Comparison of ENCODE assay signal across 10 cellular contexts in the genomic region with DNA sequence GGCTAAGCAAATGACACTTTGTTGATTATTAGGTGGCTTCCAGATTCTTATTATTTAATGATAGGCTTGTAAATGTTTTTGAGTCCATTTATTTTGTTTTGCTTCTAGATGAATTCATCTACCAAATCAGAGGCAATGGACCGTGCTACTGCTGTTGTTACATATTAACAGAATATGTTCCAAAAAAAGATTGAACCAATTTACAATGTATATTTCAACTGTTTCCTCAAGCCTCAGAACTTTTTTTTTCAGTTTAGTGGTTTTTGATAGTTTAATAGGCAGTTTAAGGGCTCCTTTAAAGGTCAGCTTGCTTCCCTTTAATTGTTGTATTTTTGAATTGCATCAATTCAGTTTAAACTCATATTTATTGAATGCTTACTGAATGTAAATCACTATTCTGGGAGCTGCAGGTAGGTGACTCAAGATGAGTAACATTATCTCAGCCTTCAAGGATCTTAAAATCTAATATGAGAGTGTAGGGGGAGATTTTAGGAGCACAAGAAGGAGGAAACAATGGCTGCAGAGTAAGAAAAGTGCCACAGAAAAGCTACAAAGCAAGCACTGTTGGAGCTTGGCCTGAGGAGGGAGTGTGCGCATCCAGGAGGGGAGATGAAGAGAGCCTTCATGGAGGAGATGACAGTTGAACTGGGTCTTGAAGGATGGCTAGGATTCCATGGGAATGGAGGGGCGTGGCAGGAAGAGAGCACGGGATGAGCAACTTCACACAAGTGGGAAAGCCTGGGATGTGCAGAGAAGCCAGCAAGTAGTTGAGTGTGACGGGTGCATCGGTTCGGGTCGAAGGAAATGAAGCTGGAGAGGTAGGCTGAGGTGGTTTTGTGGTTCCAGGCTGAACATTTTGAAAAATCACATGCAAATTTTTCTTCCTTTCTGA. TPM values are rescaled to one million over a fixed set of nuclear protein-coding genes. Genes with fewer than 3 reads are reported as not detected.
DNase-seq lines count a peak whose midpoint lies in the region; ATAC-seq and TF ChIP-seq lines count a peak whose summit lies in the region.
"Had no signal": no experiment of that assay in that cellular context is flagged by ENCODE, and none has a peak within 500 bp of the region (broad histone marks: within the 10 kb centered on the region; RNA-seq: fewer than 3 reads in every experiment).

No MANE protein-coding gene starts in this region.

- POLR2A ChIA-PET in CD4-positive, alpha-beta T cell (lab: Charles Lee): interaction anchor here (0.9 to 2.4 kb wide), 5 partner anchors 11 to 98 kb away, joined by 3 to 15 read pairs (median 8); partner anchors contain the start of gene SNAPC5

- CTCF ChIA-PET in CD4-positive, alpha-beta T cell (lab: Charles Lee): interaction anchor here (0.9 to 5.8 kb wide), 4 partner anchors 10 to 97 kb away, joined by 3 to 34 read pairs (median 6); partner anchors contain the start of genes MAP2K1 and SNAPC5

- no peak for TF ChIP-seq CTCF in CD4-positive, alpha-beta T cell (IDR thresholded peaks at IDR 0.05)
- TF ChIP-seq CTCF in foreskin keratinocyte (conservative IDR thresholded peaks at IDR 0.05): peak; percentile 28

- H3K4me1 Mint-ChIP-seq in CD4-positive, alpha-beta T cell (ENCODE audit: low read depth): peaks cover 79% of the 10 kb centered on the region
- peaks cover 66% of the 10 kb centered on the region for H3K4me1 Mint-ChIP-seq in T-helper 2 cell treated with Interferon-gamma antibody and Interleukin-4, amounts not matched to agents 5 μg/mL and 100 μg/mL, for 36 hours (ENCODE audit: low read depth)

- intact Hi-C loops in CD4-positive, alpha-beta T cell (cut with DNase I, micrococcal nuclease): loop anchor here in 1 of 2 experiments (2.0 to 5.0 kb wide), 2 partner anchors 15 to 44 kb away; partner anchors contain the start of genes MAP2K1 and TIPIN

- H3K4me1 ChIP-seq in foreskin keratinocyte: peaks cover 25% of the 10 kb centered on the region
- H3K4me1 ChIP-seq: uterus had no signal

- H3K9me3 ChIP-seq in CD4-positive, alpha-beta T cell (ENCODE audit: control insufficient read depth, low read length): no peaks in the 10 kb centered on the region
- H3K9me3 ChIP-seq: uterus had no signal

- DNase-seq in CD4-positive, alpha-beta T cell: no peak
- DNase-seq in T-helper 2 cell treated with Interferon-gamma antibody and Interleukin-4, amounts not matched to agents 5 μg/mL and 100 μg/mL, for 36 hours (ENCODE audit: low spot score): no peak
- DNase-seq in foreskin keratinocyte: peak; percentile 41 to 67
- DNase-seq in NCI-H1417 (lab: John Stamatoyannopoulos, UW): no peak
- DNase-seq in middle frontal gyrus (ENCODE audit: extremely low spot score, low spot score): no peak
- no peak for DNase-seq in HuH-7 (ENCODE audit: low spot score)
- no peak for DNase-seq in NK-92 treated with Interleukin-12 subunit alpha and Interleukin-12 subunit beta, amount 100 ng/mL, for 24 hours (lab: John Stamatoyannopoulos, UW)
- DNase-seq: NCI-H526 treated with DMSO at 0.1 percent for 48 hours, uterus had no signal

- H3K27ac ChIP-seq in CD4-positive, alpha-beta T cell (ENCODE audit: low read depth, low read length): no peak overlapping the region
- H3K27ac ChIP-seq in foreskin keratinocyte: peak overlapping the region; percentile 13
- H3K27ac ChIP-seq: uterus had no signal

- H3K27ac Mint-ChIP-seq in CD4-positive, alpha-beta T cell: peak overlapping the region; percentile 79
- H3K27ac Mint-ChIP-seq in T-helper 2 cell treated with Interferon-gamma antibody and Interleukin-4, amounts not matched to agents 5 μg/mL and 100 μg/mL, for 36 hours: peak overlapping the region; percentile 82

- peak; percentile 71 for ATAC-seq in CD4-positive, alpha-beta T cell (ENCODE audit: poor library complexity)
- ATAC-seq in GM21447 (IDR thresholded peaks at IDR 0.05; ENCODE audit: unreplicated experiment) (peak; percentile 42), foreskin keratinocyte (peak; percentile 78)

- no peaks in the 10 kb centered on the region for H3K27me3 Mint-ChIP-seq in CD4-positive, alpha-beta T cell
- no peaks in the 10 kb centered on the region for H3K27me3 Mint-ChIP-seq in T-helper 2 cell treated with Interferon-gamma antibody and Interleukin-4, amounts not matched to agents 5 μg/mL and 100 μg/mL, for 36 hours (ENCODE audit: low read depth)

- no peaks in the 10 kb centered on the region for H3K9me3 Mint-ChIP-seq in CD4-positive, alpha-beta T cell
- no peaks in the 10 kb centered on the region for H3K9me3 Mint-ChIP-seq in T-helper 2 cell treated with Interferon-gamma antibody and Interleukin-4, amounts not matched to agents 5 μg/mL and 100 μg/mL, for 36 hours

- H3K27me3 ChIP-seq in CD4-positive, alpha-beta T cell (ENCODE audit: control insufficient read depth, insufficient read depth, low read length): no peaks in the 10 kb centered on the region
- H3K27me3 ChIP-seq in foreskin keratinocyte: no peaks in the 10 kb centered on the region
- H3K27me3 ChIP-seq: uterus had no signal

- peak overlapping the region; percentile 79 for H3K4me3 Mint-ChIP-seq in CD4-positive, alpha-beta T cell
- H3K4me3 Mint-ChIP-seq in T-helper 2 cell treated with Interferon-gamma antibody and Interleukin-4, amounts not matched to agents 5 μg/mL and 100 μg/mL, for 36 hours: peak overlapping the region; percentile 78

- peaks cover 23% of the 10 kb centered on the region for H3K36me3 Mint-ChIP-seq in CD4-positive, alpha-beta T cell (ENCODE audit: low read depth)
- peaks cover 33% of the 10 kb centered on the region for H3K36me3 Mint-ChIP-seq in T-helper 2 cell treated with Interferon-gamma antibody and Interleukin-4, amounts not matched to agents 5 μg/mL and 100 μg/mL, for 36 hours (ENCODE audit: low read depth)

RNA-seq across cellular contexts. Expression of gene MAP2K1, which starts 14.7 kb away (rescaled TPM):
- total RNA-seq in CD4-positive, alpha-beta T cell: 10 to 100 TPM; 33.8 to 34.7 TPM
- total RNA-seq in foreskin keratinocyte: 67.1 and 75.4 TPM in 2 replicates
- polyA plus RNA-seq in foreskin keratinocyte: 65.1 and 77.4 TPM in 2 replicates

RNA-seq across cellular contexts. Expression of gene TIPIN, which starts 44.9 kb away (rescaled TPM):
- total RNA-seq in CD4-positive, alpha-beta T cell: 1 to 10 TPM; 3.7 to 3.9 TPM
- total RNA-seq in foreskin keratinocyte: 16.0 and 16.6 TPM in 2 replicates
- polyA plus RNA-seq in foreskin keratinocyte: 13.9 and 16.3 TPM in 2 replicates

Comparison
In these comparisons a context has a peak if more than half of its experiments do, and no peak if none do; other contexts are left out.
1. DNase-seq: peak in foreskin keratinocyte (2 of 2); none in CD4-positive, alpha-beta T cell (0 of 10), T-helper 2 cell treated with Interferon-gamma antibody and Interleukin-4, amounts not matched to agents 5 μg/mL and 100 μg/mL, for 36 hours (single experiment), NCI-H1417 (0 of 3), middle frontal gyrus (single experiment), HuH-7 (single experiment) and NK-92 treated with Interleukin-12 subunit alpha and Interleukin-12 subunit beta, amount 100 ng/mL, for 24 hours (single experiment).
2. Peak in every context shown above with its lines, with median percentiles within 50 percentile points of each other: ATAC-seq.